14 cellular contexts compared by ENCODE assay signal in the genomic region with DNA sequence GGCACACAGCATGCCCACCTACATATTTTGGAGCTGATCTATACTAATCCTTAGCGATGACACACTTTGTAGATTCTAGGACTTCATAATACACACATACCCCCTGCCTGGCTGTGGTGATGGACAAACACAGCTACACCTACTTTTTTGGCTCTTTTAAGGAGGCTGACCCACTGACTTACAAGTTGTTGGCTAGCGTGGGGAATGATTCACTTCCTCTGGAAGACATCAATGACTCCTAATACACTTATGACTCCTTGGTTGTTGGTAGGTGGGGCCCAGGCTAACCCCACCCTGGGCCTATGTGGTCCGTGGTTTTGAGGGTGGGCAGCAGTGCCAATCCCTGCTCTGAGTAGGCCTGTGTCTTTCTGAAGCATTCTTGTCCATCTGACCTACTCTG.
A peak's percentile ranks its signal among the peaks of the same experiment; 100 is the strongest.
DNase-seq lines count a peak whose midpoint lies in the region; ATAC-seq, FAIRE-seq and TF ChIP-seq lines count a peak whose summit lies in the region.
"Had no signal": no experiment of that assay in that cellular context is flagged by ENCODE, and none has a peak within 500 bp of the region (broad histone marks: within the 10 kb centered on the region; RNA-seq: fewer than 3 reads in every experiment).

No MANE protein-coding gene starts in this region.

- ATAC-seq in A549 (peak; percentile 60 to 68; a peak in 4 of 6 replicates), HCT116 (peak; percentile 80)
- ATAC-seq: CD8-positive, alpha-beta T cell had no signal

- H3K4me3 Mint-ChIP-seq in progenitor cell of endocrine pancreas (ENCODE audit: low read depth), result no peak overlapping the region
- H3K4me3 Mint-ChIP-seq: activated CD4-positive, alpha-beta memory T cell treated with anti-CD3 and anti-CD28 coated beads for 36 hours; CD8-positive, alpha-beta T cell; nephron progenitor cell had no signal

- H3K9me3 Mint-ChIP-seq in progenitor cell of endocrine pancreas (ENCODE audit: low read depth), result peaks cover 14% of the 10 kb centered on the region
- H3K9me3 Mint-ChIP-seq: activated CD4-positive, alpha-beta memory T cell treated with anti-CD3 and anti-CD28 coated beads for 36 hours; CD8-positive, alpha-beta T cell had no signal

- H3K36me3 Mint-ChIP-seq in progenitor cell of endocrine pancreas (ENCODE audit: insufficient read depth), result no peaks in the 10 kb centered on the region
- H3K36me3 Mint-ChIP-seq: activated CD4-positive, alpha-beta memory T cell treated with anti-CD3 and anti-CD28 coated beads for 36 hours; CD8-positive, alpha-beta T cell had no signal

- H3K79me2 ChIP-seq in HCT116 (ENCODE audit: insufficient read depth, low read length), result no peaks in the 10 kb centered on the region

- H3K4me1 ChIP-seq in A549 (peaks cover 5% of the 10 kb centered on the region; the same call in 1 of the 3 replicates), HCT116 (ENCODE audit: control insufficient read depth in 1 of 2, insufficient read depth in 2 of 2, low read length in 2 of 2) (peaks cover 0 to 9% of the 10 kb centered on the region in 2 experiments; a peak in 2 of 4 replicates), transverse colon (no peaks in the 10 kb centered on the region)

- POLR2A ChIA-PET in A549 (lab: Yijun Ruan, JAX) (no interaction called here), HCT116 (lab: Charles Lee) (no interaction called here)

- TF ChIP-seq CTCF in A549 (IDR thresholded peaks at IDR 0.05) (no peak), HCT116 (IDR thresholded peaks at IDR 0.05 in 2 of 3, conservative IDR thresholded peaks at IDR 0.05 in 1 of 3; ENCODE audit: borderline replicate concordance in 1 of 3, insufficient read depth in 1 of 3, low read depth in 2 of 3, low read length in 2 of 3) (no peak), kidney epithelial cell (IDR thresholded peaks at IDR 0.05; ENCODE audit: insufficient read depth, low read length, poor library complexity, severe bottlenecking) (no peak), progenitor cell of endocrine pancreas (IDR thresholded peaks at IDR 0.05; ENCODE audit: unreplicated experiment) (no peak), transverse colon (IDR thresholded peaks at IDR 0.05) (no peak)

- peak overlapping the region; percentile 81 for H2AFZ ChIP-seq in HCT116 (ENCODE audit: low read depth, low read length, poor library complexity, severe bottlenecking)

- TF ChIP-seq POLR2A in A549 (IDR thresholded peaks at IDR 0.05; ENCODE audit: low read length) (no peak), HCT116 (IDR thresholded peaks at IDR 0.05; ENCODE audit: borderline replicate concordance, extremely low read depth, insufficient read depth, insufficient read length) (no peak), transverse colon (IDR thresholded peaks at IDR 0.05) (no peak)

- DNase-seq in A549 (ENCODE audit: low read depth in 1 of 2, low spot score in 1 of 2), result peak in 1 of 2 experiments; percentile 12
- DNase-seq in HCT116 (ENCODE audit: low read depth, low spot score), result peak; percentile 18
- DNase-seq in amniotic stem cell (lab: John Stamatoyannopoulos, UW), result peak; percentile 41
- DNase-seq in kidney epithelial cell (ENCODE audit: low read depth), result peak; percentile 76
- DNase-seq in dermis blood vessel endothelial cell, result no peak
- no peak for DNase-seq in progenitor cell of endocrine pancreas (ENCODE audit: low spot score, unreplicated experiment)
- no peak for DNase-seq in mesenteric fat pad (ENCODE audit: low spot score)
- no peak for DNase-seq in transverse colon
- DNase-seq: activated CD4-positive, alpha-beta memory T cell treated with anti-CD3 and anti-CD28 coated beads for 36 hours; CD8-positive, alpha-beta T cell; central memory CD4-positive, alpha-beta T cell; hippocampal formation; NCI-H1092; nephron progenitor cell had no signal

- H3K4me1 Mint-ChIP-seq in progenitor cell of endocrine pancreas (ENCODE audit: low read depth), result no peaks in the 10 kb centered on the region
- H3K4me1 Mint-ChIP-seq: nephron progenitor cell had no signal

- no peak overlapping the region for H3K27ac ChIP-seq in A549
- no peak overlapping the region for H3K27ac ChIP-seq in HCT116 (ENCODE audit: low read depth, low read length)
- H3K27ac ChIP-seq in transverse colon, result no peak overlapping the region

- H3K27me3 ChIP-seq in HCT116 (ENCODE audit: insufficient read depth, low read length), result no peaks in the 10 kb centered on the region
- no peaks in the 10 kb centered on the region for H3K27me3 ChIP-seq in kidney epithelial cell (ENCODE audit: control insufficient read depth, insufficient read depth, low read length)
- H3K27me3 ChIP-seq in transverse colon, result no peaks in the 10 kb centered on the region

- TF ChIP-seq RAD21 in A549 (conservative IDR thresholded peaks at IDR 0.05 in 1 of 2, IDR thresholded peaks at IDR 0.05 in 1 of 2), result no peak
- TF ChIP-seq RAD21 in HCT116 (IDR thresholded peaks at IDR 0.05; ENCODE audit: low read depth), result no peak

- CTCF ChIA-PET in A549 (lab: Yijun Ruan, JAX), result interaction anchor here (1.7 kb wide), 1 partner anchor 26 kb away, joined by 6 read pairs; no protein-coding TSS in a partner anchor
- CTCF ChIA-PET in HCT116 (lab: Charles Lee), result interaction anchor here (1.3 kb wide), 1 partner anchor 270 kb away, joined by 3 read pairs; no protein-coding TSS in a partner anchor

- H4K20me1 ChIP-seq in HCT116 (ENCODE audit: insufficient read depth), result no peaks in the 10 kb centered on the region

- no peak overlapping the region for H3K9ac ChIP-seq in HCT116 (ENCODE audit: low read length)

- TF ChIP-seq EP300 in A549 (IDR thresholded peaks at IDR 0.05) (no peak), transverse colon (IDR thresholded peaks at IDR 0.05; ENCODE audit: low read depth) (no peak)

- RAD21 ChIA-PET in HCT116 (lab: Charles Lee; ENCODE audit: low non-redundant PET in 1 of 2, low total read pairs in 2 of 2, uncharacterized antibody in 2 of 2, unreplicated experiment in 2 of 2), result no interaction called here

- H3K9me3 ChIP-seq in A549 (no peaks in the 10 kb centered on the region), HCT116 (ENCODE audit: control insufficient read depth in 1 of 2, insufficient read depth in 1 of 2, low read depth in 1 of 2, low read length in 2 of 2) (no peaks in the 10 kb centered on the region), transverse colon (no peaks in the 10 kb centered on the region)

- no peak overlapping the region for H3K4me3 ChIP-seq in A549
- no peak overlapping the region for H3K4me3 ChIP-seq in HCT116 (replicated peaks in 1 of 2; ENCODE audit: low read depth in 1 of 2, low read length in 2 of 2)
- no peak overlapping the region for H3K4me3 ChIP-seq in kidney epithelial cell (ENCODE audit: low read depth, low read length)
- no peak overlapping the region for H3K4me3 ChIP-seq in transverse colon

- no peaks in the 10 kb centered on the region for H3K36me3 ChIP-seq in HCT116 (ENCODE audit: control insufficient read depth in 1 of 2, insufficient read depth in 2 of 2, low read length in 2 of 2)
- H3K36me3 ChIP-seq in kidney epithelial cell (ENCODE audit: control insufficient read depth, insufficient read depth, low read length), result no peaks in the 10 kb centered on the region
- no peaks in the 10 kb centered on the region for H3K36me3 ChIP-seq in transverse colon

- in situ Hi-C loops in transverse colon (cut with MboI; ENCODE audit: low pct_ligation_motif_present in 1 of 4, low pct_unique_long_range_greater_than_20kb in 1 of 4, low sequenced_read_pairs in 3 of 4), result no loop called here

- no peak for FAIRE-seq in A549 (lab: Jason Lieb, UNC)

- no peaks in the 10 kb centered on the region; the same call in 1 of the 2 replicates for H3K9me2 ChIP-seq in HCT116 (ENCODE audit: insufficient read depth)

- BruUV-seq in HCT116 (replicated peaks; lab: Mats Ljungman, UMichigan), result no TSS peak

- H3K4me2 ChIP-seq in A549 (no peak overlapping the region), HCT116 (ENCODE audit: low read length) (peak overlapping the region; percentile 49)

- intact Hi-C loops in HCT116 (cut with micrococcal nuclease), result no loop called here
- intact Hi-C loops in transverse colon (cut with DNase I; ENCODE audit: low total_unique reads), result no loop called here

- no peaks in the 10 kb centered on the region for H3K27me3 Mint-ChIP-seq in progenitor cell of endocrine pancreas

- no peak overlapping the region for H3K27ac Mint-ChIP-seq in progenitor cell of endocrine pancreas
- H3K27ac Mint-ChIP-seq: activated CD4-positive, alpha-beta memory T cell treated with anti-CD3 and anti-CD28 coated beads for 36 hours; CD8-positive, alpha-beta T cell; nephron progenitor cell had no signal

- 15% methylated on average over 3 of the region's 3 CpGs for WGBS in A549 (ENCODE audit: missing lambda C conversion rate)
- 58% methylated on average over 3 of the region's 3 CpGs; no CpG with 5 or more reads in 1 of the 2 donors for WGBS in transverse colon (ENCODE audit: low coverage in 1 of 2), 2 donors

TF ChIP-seq in A549, 52 proteins besides CTCF, POLR2A, EP300 and RAD21:
- TF ChIP-seq, protein P1, sequence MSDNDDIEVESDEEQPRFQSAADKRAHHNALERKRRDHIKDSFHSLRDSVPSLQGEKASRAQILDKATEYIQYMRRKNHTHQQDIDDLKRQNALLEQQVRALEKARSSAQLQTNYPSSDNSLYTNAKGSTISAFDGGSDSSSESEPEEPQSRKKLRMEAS (IDR thresholded peaks at IDR 0.05), result no peak

TF ChIP-seq in HCT116, 20 proteins besides CTCF, POLR2A, EP300 and RAD21:
- no peak for TF ChIP-seq SRF (IDR thresholded peaks at IDR 0.05; ENCODE audit: low read depth)
- peak; percentile 60; the same call in 1 of the 2 replicates for TF ChIP-seq CBX3 (IDR thresholded peaks at IDR 0.05; ENCODE audit: low read depth)
- TF ChIP-seq CEBPB (IDR thresholded peaks at IDR 0.05; ENCODE audit: low read depth), result peak; percentile 18; the same call in 1 of the 2 replicates
- peak; percentile 57 for TF ChIP-seq FOSL1 (IDR thresholded peaks at IDR 0.05; ENCODE audit: low read depth)
- TF ChIP-seq SP1 (IDR thresholded peaks at IDR 0.05; ENCODE audit: low read depth), result peak; percentile 60
- TF ChIP-seq ZFX (IDR thresholded peaks at IDR 0.05), result peak; percentile 12; the same call in 1 of the 2 replicates
- peak; percentile 47; the same call in 1 of the 2 replicates for TF ChIP-seq JUND (IDR thresholded peaks at IDR 0.05)
- TF ChIP-seq SIN3A (IDR thresholded peaks at IDR 0.05; ENCODE audit: low read depth), result no peak

Comparison
In these comparisons a context has a peak if more than half of its experiments do, and no peak if none do; other contexts are left out.
1. DNase-seq: peak in HCT116 (single experiment), amniotic stem cell (single experiment) and kidney epithelial cell (single experiment); none in dermis blood vessel endothelial cell (single experiment), progenitor cell of endocrine pancreas (single experiment), mesenteric fat pad (single experiment) and transverse colon (single experiment).
2. Of the 6 proteins assayed by ChIP-seq in both A549 and HCT116: peak only in A549: none; only in HCT116: CEBPB; in both: none; in neither: 5.